17 cellular contexts compared by ENCODE assay signal in genomic region chr3:134325106-134325705, GRCh38. TPM values are rescaled to one million over a fixed set of nuclear protein-coding genes. Genes with fewer than 3 reads are reported as not detected.
DNase-seq lines count a peak whose midpoint lies in the region; ATAC-seq, FAIRE-seq and TF ChIP-seq lines count a peak whose summit lies in the region.
"Had no signal": no experiment of that assay in that cellular context is flagged by ENCODE, and none has a peak within 500 bp of the region (broad histone marks: within the 10 kb centered on the region; RNA-seq: fewer than 3 reads in every experiment).

No MANE protein-coding gene starts in this region.

- no peak overlapping the region for H2AFZ ChIP-seq in osteoblast (ENCODE audit: low read length)

- H3K4me1 ChIP-seq in A549, result peaks cover 68% of the 10 kb centered on the region
- H3K4me1 ChIP-seq in Panc1 (ENCODE audit: control insufficient read depth, insufficient read depth, low read length), result peaks cover 61% of the 10 kb centered on the region
- peaks cover 17% of the 10 kb centered on the region for H3K4me1 ChIP-seq in endodermal cell (ENCODE audit: control insufficient read depth, insufficient read depth, low read length)
- peaks cover 61% of the 10 kb centered on the region for H3K4me1 ChIP-seq in osteoblast (ENCODE audit: insufficient read depth, low read length)
- H3K4me1 ChIP-seq in Peyer's patch, result peaks cover 0 to 11% (median 0%) of the 10 kb centered on the region in 4 donors

- no TSS peak for BruUV-seq in Panc1 (replicated peaks; lab: Mats Ljungman, UMichigan)

- peaks cover 24% of the 10 kb centered on the region for H3K4me1 Mint-ChIP-seq in endodermal cell

- TF ChIP-seq CTCF in A549 (IDR thresholded peaks at IDR 0.05) (no peak), Panc1 (IDR thresholded peaks at IDR 0.05) (no peak), endodermal cell (conservative IDR thresholded peaks at IDR 0.05) (no peak), osteoblast (IDR thresholded peaks at IDR 0.05; ENCODE audit: extremely low read depth, low read depth, low read length) (no peak), Peyer's patch (IDR thresholded peaks at IDR 0.05) (no peak)

- H3K4me3 Mint-ChIP-seq in endodermal cell, result no peak overlapping the region

- ATAC-seq in A549 (no peak), Panc1 (no peak), HG03442 (IDR thresholded peaks at IDR 0.05; ENCODE audit: unreplicated experiment) (no peak), HG02852 (IDR thresholded peaks at IDR 0.05; ENCODE audit: unreplicated experiment) (no peak)

- peak overlapping the region; percentile 16 for H3K27ac Mint-ChIP-seq in endodermal cell
- H3K27ac Mint-ChIP-seq: progenitor cell of endocrine pancreas had no signal

- no peaks in the 10 kb centered on the region for H3K27me3 ChIP-seq in Panc1 (ENCODE audit: control insufficient read depth, insufficient read depth, low read length)
- H3K27me3 ChIP-seq in endodermal cell (ENCODE audit: control insufficient read depth, insufficient read depth, low read length, poor library complexity, severe bottlenecking), result no peaks in the 10 kb centered on the region
- H3K27me3 ChIP-seq in osteoblast (ENCODE audit: insufficient read depth, low read length), result no peaks in the 10 kb centered on the region
- H3K27me3 ChIP-seq in Peyer's patch, result no peaks in the 10 kb centered on the region

- H3K27ac ChIP-seq in A549, result peak overlapping the region; percentile 96 to 100
- peak overlapping the region; percentile 93 for H3K27ac ChIP-seq in Panc1 (ENCODE audit: low read length)
- H3K27ac ChIP-seq in endodermal cell (ENCODE audit: low read depth, low read length), result no peak overlapping the region
- H3K27ac ChIP-seq in osteoblast (ENCODE audit: low read depth, low read length), result peak overlapping the region; percentile 94
- H3K27ac ChIP-seq in Peyer's patch, result no peak overlapping the region

- no peak overlapping the region for H3K4me3 ChIP-seq in A549
- no peak overlapping the region for H3K4me3 ChIP-seq in Panc1 (ENCODE audit: low read depth in 2 of 2, low read length in 2 of 2)
- H3K4me3 ChIP-seq in endodermal cell (ENCODE audit: low read length), result no peak overlapping the region
- no peak overlapping the region for H3K4me3 ChIP-seq in osteoblast (ENCODE audit: insufficient read depth, low read length)
- H3K4me3 ChIP-seq in Peyer's patch, result no peak overlapping the region

- FAIRE-seq in A549 (lab: Jason Lieb, UNC), result no peak

- TF ChIP-seq POLR2A in A549 (IDR thresholded peaks at IDR 0.05; ENCODE audit: low read length) (no peak), Peyer's patch (IDR thresholded peaks at IDR 0.05) (no peak)

- no peaks in the 10 kb centered on the region for H3K27me3 Mint-ChIP-seq in endodermal cell (ENCODE audit: insufficient read depth)

- 93% methylated on average over 1 of the region's 1 CpG for WGBS in A549 (ENCODE audit: missing lambda C conversion rate)
- WGBS in endodermal cell (ENCODE audit: insufficient coverage in 1 of 2, insufficient read length in 1 of 2), 2 experiments, result 87 to 100% methylated on average over 1 of the region's 1 CpG

- DNase-seq in A549 (ENCODE audit: low read depth in 1 of 2, low spot score in 1 of 2), result no peak
- no peak for DNase-seq in Panc1 (ENCODE audit: low read depth, low spot score)
- DNase-seq in endodermal cell, result peak; percentile 52
- DNase-seq in osteoblast (ENCODE audit: insufficient read length, low spot score, missing footprints), result no peak
- DNase-seq in Peyer's patch, result no peak
- no peak for DNase-seq in dedifferentiated amniotic fluid mesenchymal stem cell (ENCODE audit: extremely low spot score)
- DNase-seq: activated CD4-positive, CD25-positive, alpha-beta regulatory T cell; activated naive CD4-positive, alpha-beta T cell treated with anti-CD3 and anti-CD28 coated beads, Interleukin-2, amount 50 U/mL, for 16 hours; central memory CD4-positive, alpha-beta T cell; GDM1; MM.1S; NCI-H2081; NCI-H69; stimulated activated CD4-positive, alpha-beta T cell treated with anti-CD3 and anti-CD28 coated beads, Interleukin-15, amount 100 ng/mL, for 24 hours had no signal

- TF ChIP-seq RAD21 in A549 (conservative IDR thresholded peaks at IDR 0.05 in 1 of 2, IDR thresholded peaks at IDR 0.05 in 1 of 2), result no peak

- H3K9me3 ChIP-seq in A549 (no peaks in the 10 kb centered on the region), Panc1 (ENCODE audit: control insufficient read depth, insufficient read depth, low read depth, low read length) (no peaks in the 10 kb centered on the region), endodermal cell (ENCODE audit: control insufficient read depth, low read length) (no peaks in the 10 kb centered on the region), osteoblast (ENCODE audit: low read depth, low read length) (no peaks in the 10 kb centered on the region), Peyer's patch (no peaks in the 10 kb centered on the region)

- no peaks in the 10 kb centered on the region for H3K36me3 ChIP-seq in Panc1 (ENCODE audit: control insufficient read depth, insufficient read depth, low read length)
- H3K36me3 ChIP-seq in endodermal cell (ENCODE audit: control insufficient read depth, insufficient read depth, low read length), result no peaks in the 10 kb centered on the region
- H3K36me3 ChIP-seq in osteoblast (ENCODE audit: insufficient read depth, low read length), result no peaks in the 10 kb centered on the region
- H3K36me3 ChIP-seq in Peyer's patch, result no peaks in the 10 kb centered on the region

- in situ Hi-C loops in Panc1 (cut with HindIII; ENCODE audit: low pct_unique_long_range_greater_than_20kb, low sequenced_read_pairs), result no loop called here

- CTCF ChIA-PET in A549 (lab: Yijun Ruan, JAX), result interaction anchor here (0.8 to 2.7 kb wide), 4 partner anchors 8 to 149 kb away, joined by 3 to 17 read pairs (median 3); no protein-coding TSS in a partner anchor
- CTCF ChIA-PET in Panc1 (lab: Charles Lee), result no interaction called here

- intact Hi-C loops in Panc1 (cut with micrococcal nuclease; ENCODE audit: unreplicated experiment), result no loop called here

- H3K9ac ChIP-seq in endodermal cell (ENCODE audit: extremely low read depth, low read length, poor library complexity, severe bottlenecking), result no peak overlapping the region

- H3K36me3 Mint-ChIP-seq in endodermal cell (ENCODE audit: low read depth), result no peaks in the 10 kb centered on the region

- H3K79me2 ChIP-seq in osteoblast (ENCODE audit: insufficient read depth, low read length), result no peaks in the 10 kb centered on the region

- no peaks in the 10 kb centered on the region for H3K9me3 Mint-ChIP-seq in endodermal cell

- TF ChIP-seq EP300 in A549 (IDR thresholded peaks at IDR 0.05), result no peak

- no peaks in the 10 kb centered on the region for H4K20me1 ChIP-seq in osteoblast (ENCODE audit: insufficient read depth, low read length)

- POLR2A ChIA-PET in A549 (lab: Yijun Ruan, JAX), result interaction anchor here (0.7 to 1.3 kb wide), 3 partner anchors 12 to 47 kb away, joined by 3 to 8 read pairs (median 3); no protein-coding TSS in a partner anchor
- POLR2A ChIA-PET in Panc1 (lab: Charles Lee), result no interaction called here

- H3K4me2 ChIP-seq in A549 (peak overlapping the region; percentile 87; the same call in 2 of the 3 replicates), osteoblast (ENCODE audit: insufficient read depth, low read length) (no peak overlapping the region)

TF ChIP-seq in A549, 52 proteins besides CTCF, POLR2A, EP300 and RAD21 (continues in another document):
- no peak for TF ChIP-seq ZSCAN20 (CRISPR knock-in tag; IDR thresholded peaks at IDR 0.05)
- TF ChIP-seq FOSL2 (IDR thresholded peaks at IDR 0.05), result no peak
- TF ChIP-seq FOSL2 (CRISPR knock-in tag; IDR thresholded peaks at IDR 0.05), result no peak
- no peak for TF ChIP-seq ELK1 (IDR thresholded peaks at IDR 0.05; ENCODE audit: low read depth, low read length)
- no peak for TF ChIP-seq POLR2AphosphoS2 (conservative IDR thresholded peaks at IDR 0.05; ENCODE audit: low read length)
- no peak for TF ChIP-seq HES2 (IDR thresholded peaks at IDR 0.05)
- no peak for TF ChIP-seq RFX5 (IDR thresholded peaks at IDR 0.05)
- TF ChIP-seq SMC3 (IDR thresholded peaks at IDR 0.05), result no peak
- TF ChIP-seq, protein P1, sequence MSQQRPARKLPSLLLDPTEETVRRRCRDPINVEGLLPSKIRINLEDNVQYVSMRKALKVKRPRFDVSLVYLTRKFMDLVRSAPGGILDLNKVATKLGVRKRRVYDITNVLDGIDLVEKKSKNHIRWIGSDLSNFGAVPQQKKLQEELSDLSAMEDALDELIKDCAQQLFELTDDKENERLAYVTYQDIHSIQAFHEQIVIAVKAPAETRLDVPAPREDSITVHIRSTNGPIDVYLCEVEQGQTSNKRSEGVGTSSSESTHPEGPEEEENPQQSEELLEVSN (IDR thresholded peaks at IDR 0.05; ENCODE audit: borderline replicate concordance, low read depth), result no peak
- TF ChIP-seq MAFK (IDR thresholded peaks at IDR 0.05; ENCODE audit: partially characterized antibody), result no peak
- TF ChIP-seq ZC3H11A (IDR thresholded peaks at IDR 0.05), result no peak
- no peak for TF ChIP-seq RARB (CRISPR knock-in tag; IDR thresholded peaks at IDR 0.05)
- TF ChIP-seq EHF (CRISPR knock-in tag; IDR thresholded peaks at IDR 0.05), result no peak

RNA-seq across cellular contexts. Expression of gene AMOTL2, which starts 49.0 kb away (rescaled TPM):
- polyA plus RNA-seq in A549 (2011; rRNA removed) (36.3 and 44.1 TPM in 2 replicates), A549 (2017; fragmentation: RNase III; extraction: RNeasy Plus Mini Kit Qiagen cat#74134 plus additional on column Dnase treatment) (40.7 to 49.4 TPM (median 41.1 TPM) in 3 replicates)
- polyA plus RNA-seq in A549 (2012; cell fraction: cytosol; rRNA removed), result 70.4 and 95.3 TPM in 2 replicates
- 144 and 160 TPM in 2 replicates for polyA plus RNA-seq in A549 (2012; cell fraction: nucleus; rRNA removed)
- 48.6 and 69.1 TPM in 2 replicates for polyA minus RNA-seq in A549 (2011; rRNA and poly(A)+ RNA removed)
- total RNA-seq in Panc1 (2021; ENCODE audit: unreplicated experiment) (146 TPM), endodermal cell (100 to 1,000 TPM; 109 to 153 TPM), osteoblast (205 and 300 TPM in 2 replicates), Peyer's patch (10 to 100 TPM; 20.3 to 72.8 (median 31.6) TPM)
- 73.2 TPM for polyA plus RNA-seq in Panc1 (2012; ENCODE audit: insufficient read length)
- polyA plus RNA-seq in endodermal cell (2013, experiment 1 of 2), result 59.2 TPM
- 56.9 TPM for polyA plus RNA-seq in endodermal cell (2013, experiment 2 of 2)

Comparison
In these comparisons a context has a peak if more than half of its experiments do, and no peak if none do; other contexts are left out.
1. H3K27ac ChIP-seq: peak in A549 (2 of 2), Panc1 (single experiment) and osteoblast (single experiment); none in endodermal cell (single experiment) and Peyer's patch (0 of 4).